ENCODE assay signal across 8 cellular contexts in the genomic region with DNA sequence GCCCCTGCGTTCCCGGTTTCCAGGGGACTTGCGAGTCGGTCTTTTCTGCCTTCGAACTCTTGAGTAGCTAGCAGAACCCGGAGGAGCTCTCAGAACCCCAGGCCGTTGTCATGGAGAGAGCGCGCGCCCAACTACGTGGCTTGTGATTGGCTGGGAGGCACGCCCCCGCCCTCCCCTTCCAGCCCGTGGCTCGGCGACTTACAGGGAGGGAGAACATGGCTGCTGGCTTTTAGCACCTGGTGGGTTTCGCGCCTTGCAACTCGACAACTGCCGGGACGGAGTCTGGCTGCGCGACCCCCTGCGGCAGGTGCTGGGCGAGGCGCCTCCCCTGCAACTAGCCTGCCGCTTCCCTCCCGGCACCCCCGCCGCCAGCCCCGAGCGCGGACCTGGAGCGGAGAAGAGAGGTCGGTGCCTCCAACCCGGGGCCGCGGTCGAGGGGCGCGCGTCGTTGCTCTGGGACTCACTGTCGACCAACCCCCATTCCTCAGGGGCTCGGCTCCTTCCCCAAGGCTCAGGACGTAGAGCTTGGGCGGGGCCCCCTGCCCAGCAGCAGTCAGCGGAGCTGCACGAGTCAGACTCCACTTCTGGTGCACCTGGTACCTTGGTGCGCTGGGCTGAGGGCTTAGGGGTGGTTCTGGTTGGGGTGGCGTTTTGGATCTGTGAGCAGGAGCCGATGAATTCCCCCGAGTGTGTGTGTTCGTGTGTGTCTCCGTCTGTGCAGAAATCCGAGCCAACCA. TPM values are rescaled to one million over a fixed set of nuclear protein-coding genes. Genes with fewer than 3 reads are reported as not detected.
A peak's percentile ranks its signal among the peaks of the same experiment; 100 is the strongest.
DNase-seq lines count a peak whose midpoint lies in the region; ATAC-seq and TF ChIP-seq lines count a peak whose summit lies in the region.

No MANE protein-coding gene starts in this region.

- no peaks in the 10 kb centered on the region for H4K20me1 ChIP-seq in DOHH2 (ENCODE audit: control insufficient read depth, insufficient read depth, low read depth, low read length)

- in situ Hi-C loops in HAP-1 (cut with MboI; ENCODE audit: low sequenced_read_pairs) = loop anchor here (10.0 kb wide), 1 partner anchor 585 kb away; no protein-coding TSS in a partner anchor

- H3K4me1 Mint-ChIP-seq in progenitor cell of endocrine pancreas (ENCODE audit: low read depth) = peaks cover 11% of the 10 kb centered on the region

- no peaks in the 10 kb centered on the region for H3K27me3 Mint-ChIP-seq in progenitor cell of endocrine pancreas

- WGBS in adrenal gland, 4 donors = 0 to 7% (median 1%) methylated on average over 3 to 56 of the region's 56 CpGs

- no peaks in the 10 kb centered on the region for H3K79me2 ChIP-seq in DOHH2 (ENCODE audit: control insufficient read depth, low read length)

- peak overlapping the region; percentile 76 for H3K4me2 ChIP-seq in DOHH2 (ENCODE audit: low read length)

- intact Hi-C loops in adrenal gland (cut with DNase I) = loop anchor here in 1 of 2 donors (5.0 to 10.0 kb wide), 2 partner anchors 275 to 592 kb away; no protein-coding TSS in a partner anchor
- intact Hi-C loops in left cardiac atrium (cut with DNase I) = loop anchor here (2.0 to 10.0 kb wide), 4 partner anchors 271 to 595 kb away; a partner anchor contains a TSS
- intact Hi-C loops in upper lobe of right lung (cut with DNase I) = loop anchor here (10.0 kb wide), 1 partner anchor 585 kb away; no protein-coding TSS in a partner anchor

- H3K36me3 Mint-ChIP-seq in progenitor cell of endocrine pancreas (ENCODE audit: insufficient read depth) = peaks cover 16% of the 10 kb centered on the region

- H3K9me3 Mint-ChIP-seq in progenitor cell of endocrine pancreas (ENCODE audit: low read depth) = peaks cover 15% of the 10 kb centered on the region

- H3K4me1 ChIP-seq in DOHH2 (ENCODE audit: control insufficient read depth, low read length) = peaks cover 21% of the 10 kb centered on the region
- H3K4me1 ChIP-seq in HAP-1 = peaks cover 9% of the 10 kb centered on the region; the same call in 1 of the 2 replicates
- H3K4me1 ChIP-seq in adrenal gland (replicated peaks in 1 of 2) = peaks cover 4 to 19% of the 10 kb centered on the region in 2 donors
- H3K4me1 ChIP-seq in upper lobe of right lung = peaks cover 18% of the 10 kb centered on the region

- H3K27ac Mint-ChIP-seq in progenitor cell of endocrine pancreas = peak overlapping the region; percentile 54

- no peaks in the 10 kb centered on the region for H3K9me2 ChIP-seq in DOHH2 (replicated peaks; ENCODE audit: control insufficient read depth, low read length)

- peak overlapping the region; percentile 82 for H3K4me3 ChIP-seq in DOHH2 (ENCODE audit: low read length)
- peak overlapping the region; percentile 52 for H3K4me3 ChIP-seq in HAP-1
- peak overlapping the region; percentile 60 to 97 (median 94) for H3K4me3 ChIP-seq in adrenal gland
- H3K4me3 ChIP-seq in upper lobe of right lung = peak overlapping the region; percentile 89

- TF ChIP-seq CTCF in DOHH2 (IDR thresholded peaks at IDR 0.05; ENCODE audit: low read depth, low read length, poor library complexity, severe bottlenecking) (no peak), adrenal gland (IDR thresholded peaks at IDR 0.05) (no peak), progenitor cell of endocrine pancreas (IDR thresholded peaks at IDR 0.05; ENCODE audit: unreplicated experiment) (no peak), upper lobe of right lung (IDR thresholded peaks at IDR 0.05) (no peak)

- ATAC-seq in left cardiac atrium (peak; percentile 99), upper lobe of right lung (peak; percentile 98)

- DNase-seq in HAP-1 (ENCODE audit: low spot score in 2 of 2) (peak; percentile 72 to 89), NCI-H1092 (lab: John Stamatoyannopoulos, UW) (peak; percentile 91), SW 1271 (lab: John Stamatoyannopoulos, UW) (peak; percentile 42 to 90), adrenal gland (peak; percentile 87 to 97 (median 89)), left cardiac atrium (peak; percentile 90), progenitor cell of endocrine pancreas (ENCODE audit: low spot score, unreplicated experiment) (peak; percentile 74), upper lobe of right lung (peak; percentile 95)

- H3K9me3 ChIP-seq in DOHH2 (ENCODE audit: control insufficient read depth, insufficient read depth, low read length) (peaks cover 14% of the 10 kb centered on the region; the same call in 1 of the 2 replicates), HAP-1 (peaks cover 3% of the 10 kb centered on the region; the same call in 1 of the 2 replicates), adrenal gland (replicated peaks in 1 of 3) (no peaks in the 10 kb centered on the region), upper lobe of right lung (no peaks in the 10 kb centered on the region)

- no peak for TF ChIP-seq POLR2A in adrenal gland (IDR thresholded peaks at IDR 0.05)

- H3K27me3 ChIP-seq in DOHH2 (ENCODE audit: control insufficient read depth, low read length) = no peaks in the 10 kb centered on the region
- H3K27me3 ChIP-seq in HAP-1 (ENCODE audit: low read depth) = no peaks in the 10 kb centered on the region
- H3K27me3 ChIP-seq in adrenal gland = no peaks in the 10 kb centered on the region
- no peaks in the 10 kb centered on the region for H3K27me3 ChIP-seq in upper lobe of right lung

- no peak overlapping the region for H3K27ac ChIP-seq in DOHH2 (ENCODE audit: low read depth, low read length)
- no peak overlapping the region for H3K27ac ChIP-seq in adrenal gland
- H3K27ac ChIP-seq in upper lobe of right lung = peak overlapping the region; percentile 20

- peak overlapping the region; percentile 82 for H3K4me3 Mint-ChIP-seq in progenitor cell of endocrine pancreas (ENCODE audit: low read depth)

- H3K36me3 ChIP-seq in DOHH2 (ENCODE audit: control insufficient read depth, low read length) = peaks cover 7% of the 10 kb centered on the region
- peaks cover 2% of the 10 kb centered on the region; the same call in 1 of the 2 replicates for H3K36me3 ChIP-seq in HAP-1 (replicated peaks)
- H3K36me3 ChIP-seq in adrenal gland (replicated peaks in 1 of 2) = no peaks in the 10 kb centered on the region
- no peaks in the 10 kb centered on the region for H3K36me3 ChIP-seq in upper lobe of right lung

- no peaks in the 10 kb centered on the region for H3F3A ChIP-seq in DOHH2 (ENCODE audit: control insufficient read depth, insufficient read depth)

RNA-seq across cellular contexts. Expression of a gene that starts 9.0 kb away (rescaled TPM):
- total RNA-seq in adrenal gland = 10 to 100 TPM; 11.4 to 28.6 (median 21.4) TPM
- 10 to 100 TPM in 2 of 3 donors, 1 to 10 TPM in 1; 7.1 to 14.7 (median 12.4) TPM for polyA plus RNA-seq in adrenal gland
- 10 to 100 TPM; 10.5 to 13.2 TPM for total RNA-seq in left cardiac atrium
- total RNA-seq in progenitor cell of endocrine pancreas = 58.6 and 60.3 TPM in 2 replicates
- total RNA-seq in upper lobe of right lung = 17.7 TPM
